8 cellular contexts compared by ENCODE assay signal in the genomic region with DNA sequence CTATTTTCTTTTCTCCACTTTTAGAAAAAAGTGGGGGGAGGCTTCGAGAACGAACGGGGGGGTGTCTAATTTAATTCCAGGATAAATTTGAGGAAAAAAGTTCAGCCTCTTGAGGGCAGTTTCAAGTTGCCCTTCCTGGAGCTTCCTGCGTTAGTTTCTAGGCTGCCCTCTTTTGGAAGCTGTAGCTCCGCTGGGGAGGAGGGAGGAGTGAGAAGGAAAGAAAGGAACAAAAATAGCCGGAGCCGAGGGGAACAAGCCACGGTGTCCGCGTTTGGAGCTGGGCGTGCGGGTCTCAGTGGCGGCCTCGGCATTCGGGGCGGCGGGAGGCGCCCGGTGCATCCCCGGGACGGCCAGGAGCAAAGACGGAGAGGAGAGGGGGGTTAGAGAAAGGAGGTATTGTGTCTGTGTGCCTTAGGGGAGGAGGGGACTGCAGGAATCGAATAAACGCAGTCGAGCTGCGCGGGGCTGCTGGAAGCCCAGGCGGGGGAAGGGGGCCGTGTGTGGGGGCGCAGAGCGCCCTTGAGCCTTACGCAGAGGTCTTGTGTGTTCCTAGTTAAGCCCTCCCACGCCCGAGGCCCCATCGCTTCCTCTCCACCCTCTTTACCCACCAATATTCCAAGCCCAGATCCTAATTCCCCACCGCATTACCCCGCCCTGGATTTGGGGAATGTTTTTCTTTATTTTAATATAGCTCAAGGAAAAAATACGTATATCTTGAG. TPM values are rescaled to one million over a fixed set of nuclear protein-coding genes. Genes with fewer than 3 reads are reported as not detected.
A peak's percentile ranks its signal among the peaks of the same experiment; 100 is the strongest.
DNase-seq lines count a peak whose midpoint lies in the region; ATAC-seq lines count a peak whose summit lies in the region.

No MANE protein-coding gene starts in this region.

- no peaks in the 10 kb centered on the region for H3K9me3 Mint-ChIP-seq in effector memory CD8-positive, alpha-beta T cell

- peak overlapping the region; percentile 95 for H3K9ac ChIP-seq in SK-N-MC (ENCODE audit: insufficient read length)

- peak overlapping the region; percentile 100 for H3K27ac ChIP-seq in SK-N-MC
- H3K27ac ChIP-seq in temporal lobe (ENCODE audit: low read depth, low read length), result peak overlapping the region; percentile 98

- no peaks in the 10 kb centered on the region for H3K9me3 ChIP-seq in SK-N-MC (ENCODE audit: low read depth, low read length)

- H3K4me3 Mint-ChIP-seq in effector memory CD8-positive, alpha-beta T cell, result peak overlapping the region; percentile 78 to 80

- H3K4me3 ChIP-seq in SK-N-MC, result peak overlapping the region; percentile 94

- H3K4me1 Mint-ChIP-seq in effector memory CD8-positive, alpha-beta T cell (ENCODE audit: low read depth in 2 of 2), result peaks cover 32 to 33% of the 10 kb centered on the region in 2 donors

- DNase-seq in ELF-1 (ENCODE audit: low read depth, low spot score), result peak; percentile 89
- peak; percentile 83 for DNase-seq in NCI-H1048 (lab: John Stamatoyannopoulos, UW)
- peak; percentile 90 for DNase-seq in SK-N-MC (ENCODE audit: low read depth, low spot score)
- no peak for DNase-seq in effector memory CD8-positive, alpha-beta T cell
- peak; percentile 89 to 90 for DNase-seq in lung microvascular endothelial cell (ENCODE audit: low read depth in 2 of 2)
- DNase-seq in stimulated activated CD4-positive, alpha-beta T cell treated with anti-CD3 and anti-CD28 coated beads, Interleukin-4, amount 100 ng/mL, for 24 hours, result no peak

- H3K36me3 Mint-ChIP-seq in effector memory CD8-positive, alpha-beta T cell (ENCODE audit: insufficient read depth), result peaks cover 39% of the 10 kb centered on the region

- peaks cover 50 to 79% of the 10 kb centered on the region in 2 donors for H3K27me3 Mint-ChIP-seq in effector memory CD8-positive, alpha-beta T cell

- H3K36me3 ChIP-seq in SK-N-MC (ENCODE audit: insufficient read depth, low read length), result no peaks in the 10 kb centered on the region

- no peak for ATAC-seq in effector memory CD8-positive, alpha-beta T cell (replicated peaks)
- ATAC-seq in esophagus mucosa, result no peak

- peak overlapping the region; percentile 75 to 87 for H3K27ac Mint-ChIP-seq in effector memory CD8-positive, alpha-beta T cell

RNA-seq across cellular contexts. Expression of a gene that starts 2.0 kb away (rescaled TPM):
- total RNA-seq in lung microvascular endothelial cell (19.8 and 21.6 TPM in 2 replicates), temporal lobe (97.6 TPM), esophagus mucosa (26.2 TPM)

Comparison
In these comparisons a context has a peak if more than half of its experiments do, and no peak if none do; other contexts are left out.
1. DNase-seq: peak in ELF-1 (single experiment), NCI-H1048 (single experiment), SK-N-MC (single experiment) and lung microvascular endothelial cell (2 of 2); none in effector memory CD8-positive, alpha-beta T cell (0 of 3) and stimulated activated CD4-positive, alpha-beta T cell treated with anti-CD3 and anti-CD28 coated beads, Interleukin-4, amount 100 ng/mL, for 24 hours (single experiment).